10 cellular contexts compared by ENCODE assay signal in the genomic region with DNA sequence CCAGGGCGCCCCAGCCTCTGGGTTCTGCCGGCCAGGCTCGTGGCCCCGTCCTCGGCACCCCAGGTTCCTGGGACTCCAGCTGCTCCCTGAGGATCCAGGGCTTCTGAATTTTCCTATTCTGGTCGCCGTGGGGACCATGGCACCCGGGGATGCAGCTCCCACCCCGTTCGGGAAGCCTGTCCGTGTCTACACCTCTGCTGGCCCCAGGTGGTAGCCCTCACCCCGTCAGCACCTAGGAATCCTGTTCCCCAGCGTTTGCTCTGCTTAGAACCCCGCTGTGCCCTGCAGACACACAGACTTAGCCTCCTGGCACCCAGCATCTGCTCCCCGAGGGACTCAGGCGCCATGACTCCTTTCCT. TPM values are rescaled to one million over a fixed set of nuclear protein-coding genes. Genes with fewer than 3 reads are reported as not detected.
DNase-seq lines count a peak whose midpoint lies in the region; ATAC-seq and TF ChIP-seq lines count a peak whose summit lies in the region.
"Had no signal": no experiment of that assay in that cellular context is flagged by ENCODE, and none has a peak within 500 bp of the region (broad histone marks: within the 10 kb centered on the region; RNA-seq: fewer than 3 reads in every experiment).

No MANE protein-coding gene starts in this region.

- CTCF ChIA-PET in OCI-LY7 (lab: Charles Lee; ENCODE audit: unreplicated experiment): no interaction called here

- H3K27me3 Mint-ChIP-seq in GM23338 (ENCODE audit: insufficient read depth, low read depth, poor library complexity): peaks cover 53% of the 10 kb centered on the region

- peaks cover 11% of the 10 kb centered on the region for H3K4me1 Mint-ChIP-seq in GM23338

- H3K4me3 Mint-ChIP-seq in GM23338: peak overlapping the region; percentile 50

- H3K27ac ChIP-seq in GM23338 (ENCODE audit: low read depth) (no peak overlapping the region), OCI-LY7 (ENCODE audit: low read depth, low read length, poor library complexity, severe bottlenecking) (no peak overlapping the region), dorsolateral prefrontal cortex (peak overlapping the region in 46 of 59 donors; percentile 10 to 99 (median 94)), parathyroid adenoma (no peak overlapping the region), gastroesophageal sphincter (peak overlapping the region in 1 of 4 donors; percentile 92)
- H3K27ac ChIP-seq: brain microvascular endothelial cell had no signal

- no peak for TF ChIP-seq POLR2A in gastroesophageal sphincter (IDR thresholded peaks at IDR 0.05)

- no peak for TF ChIP-seq CTCF in GM23338 (conservative IDR thresholded peaks at IDR 0.05; ENCODE audit: low read depth in 2 of 2)
- no peak for TF ChIP-seq CTCF in OCI-LY7 (conservative IDR thresholded peaks at IDR 0.05; ENCODE audit: low read length)
- TF ChIP-seq CTCF in dorsolateral prefrontal cortex (IDR thresholded peaks at IDR 0.05 in 54 of 56, conservative IDR thresholded peaks at IDR 0.05 in 2 of 56; ENCODE audit: low read depth in 1 of 56, partially characterized antibody in 56 of 56): no peak
- no peak for TF ChIP-seq CTCF in parathyroid adenoma (IDR thresholded peaks at IDR 0.05)
- no peak for TF ChIP-seq CTCF in gastroesophageal sphincter (IDR thresholded peaks at IDR 0.05)

- 28% methylated on average over 6 of the region's 16 CpGs; no CpG with 5 or more reads in 1 of the 2 donors for WGBS in gastroesophageal sphincter (ENCODE audit: low coverage in 1 of 2), 2 donors

- H3K9me3 Mint-ChIP-seq in GM23338: no peaks in the 10 kb centered on the region

- H3K9ac ChIP-seq in parathyroid adenoma: peak overlapping the region; percentile 69

- H3K9me2 ChIP-seq in GM23338 (ENCODE audit: insufficient read depth) (no peaks in the 10 kb centered on the region), OCI-LY7 (ENCODE audit: insufficient read depth, low read length) (no peaks in the 10 kb centered on the region)

- peaks cover 7% of the 10 kb centered on the region for H3K4me1 ChIP-seq in GM23338 (ENCODE audit: insufficient read depth)
- peaks cover 23% of the 10 kb centered on the region for H3K4me1 ChIP-seq in OCI-LY7 (ENCODE audit: insufficient read depth, low read length, poor library complexity, severe bottlenecking)
- H3K4me1 ChIP-seq in parathyroid adenoma: peaks cover 17% of the 10 kb centered on the region
- H3K4me1 ChIP-seq in gastroesophageal sphincter: peaks cover 4 to 36% (median 20%) of the 10 kb centered on the region in 3 donors

- H2AFZ ChIP-seq in GM23338 (no peak overlapping the region), OCI-LY7 (ENCODE audit: low read length) (no peak overlapping the region), parathyroid adenoma (peak overlapping the region; percentile 95)

- H3K9me3 ChIP-seq in OCI-LY7 (ENCODE audit: low read length) (no peaks in the 10 kb centered on the region), parathyroid adenoma (ENCODE audit: control insufficient read depth, low read length) (no peaks in the 10 kb centered on the region), gastroesophageal sphincter (no peaks in the 10 kb centered on the region)

- ATAC-seq in GM23338: no peak
- ATAC-seq in GM19328 (IDR thresholded peaks at IDR 0.05; ENCODE audit: unreplicated experiment): no peak
- ATAC-seq in gastroesophageal sphincter: no peak
- ATAC-seq in GM21423 (IDR thresholded peaks at IDR 0.05; ENCODE audit: unreplicated experiment): no peak

- H3K36me3 Mint-ChIP-seq in GM23338 (ENCODE audit: low read depth): no peaks in the 10 kb centered on the region; the same call in 2 of the 3 replicates

- no peaks in the 10 kb centered on the region for H3K36me3 ChIP-seq in GM23338 (ENCODE audit: insufficient read depth)
- no peaks in the 10 kb centered on the region for H3K36me3 ChIP-seq in OCI-LY7 (ENCODE audit: insufficient read depth, low read length)
- no peaks in the 10 kb centered on the region for H3K36me3 ChIP-seq in parathyroid adenoma (ENCODE audit: control insufficient read depth, insufficient read depth, low read length)
- H3K36me3 ChIP-seq in gastroesophageal sphincter: no peaks in the 10 kb centered on the region
- H3K36me3 ChIP-seq: brain microvascular endothelial cell had no signal

- POLR2A ChIA-PET in OCI-LY7 (lab: Charles Lee): no interaction called here

- peaks cover 5% of the 10 kb centered on the region; the same call in 1 of the 2 replicates for H3F3A ChIP-seq in GM23338 (replicated peaks; ENCODE audit: low read depth)

- DNase-seq in GM23338 (ENCODE audit: low spot score) (no peak), OCI-LY7 (ENCODE audit: low spot score) (no peak), dorsolateral prefrontal cortex (no peak), NCI-H345 treated with DMSO at 0.1 percent for 48 hours (lab: John Stamatoyannopoulos, UW; ENCODE audit: unreplicated experiment) (no peak)

- TF ChIP-seq EP300 in gastroesophageal sphincter (IDR thresholded peaks at IDR 0.05): no peak

- no peak overlapping the region for H3K27ac Mint-ChIP-seq in GM23338

- peak overlapping the region; percentile 84 for H3K4me3 ChIP-seq in GM23338
- peak overlapping the region; percentile 79 for H3K4me3 ChIP-seq in OCI-LY7 (ENCODE audit: low read depth, low read length, poor library complexity, severe bottlenecking)
- peak overlapping the region; percentile 56 to 93 (median 78) for H3K4me3 ChIP-seq in dorsolateral prefrontal cortex
- H3K4me3 ChIP-seq in parathyroid adenoma (ENCODE audit: low read depth, low read length): no peak overlapping the region
- peak overlapping the region in 1 of 2 donors; percentile 75 for H3K4me3 ChIP-seq in gastroesophageal sphincter

- H3K79me2 ChIP-seq in GM23338 (replicated peaks; ENCODE audit: insufficient read depth) (no peaks in the 10 kb centered on the region), OCI-LY7 (ENCODE audit: insufficient read depth, low read depth, low read length) (no peaks in the 10 kb centered on the region), parathyroid adenoma (no peaks in the 10 kb centered on the region)

- no TSS peak for BruUV-seq in OCI-LY7 (replicated peaks; lab: Mats Ljungman, UMichigan)

- intact Hi-C loops in OCI-LY7 (cut with micrococcal nuclease; ENCODE audit: unreplicated experiment): no loop called here
- intact Hi-C loops in dorsolateral prefrontal cortex (cut with DNase I): no loop called here

- H3K4me2 ChIP-seq in GM23338 (peak overlapping the region; percentile 91), OCI-LY7 (ENCODE audit: low read length) (peak overlapping the region; percentile 89), parathyroid adenoma (ENCODE audit: low read length) (peak overlapping the region; percentile 91)

- peaks cover 39% of the 10 kb centered on the region for H3K27me3 ChIP-seq in GM23338 (ENCODE audit: insufficient read depth)
- H3K27me3 ChIP-seq in dorsolateral prefrontal cortex: no peaks in the 10 kb centered on the region
- no peaks in the 10 kb centered on the region for H3K27me3 ChIP-seq in parathyroid adenoma (ENCODE audit: control insufficient read depth, insufficient read depth, low read length)
- no peaks in the 10 kb centered on the region for H3K27me3 ChIP-seq in gastroesophageal sphincter
- H3K27me3 ChIP-seq: brain microvascular endothelial cell had no signal

- H4K20me1 ChIP-seq in GM23338 (replicated peaks; ENCODE audit: insufficient read depth) (no peaks in the 10 kb centered on the region; the same call in 1 of the 2 replicates), OCI-LY7 (ENCODE audit: insufficient read depth, low read length) (no peaks in the 10 kb centered on the region)

TF ChIP-seq in GM23338, 12 proteins besides CTCF, POLR2A, EP300 and RAD21:
- no peak for TF ChIP-seq JUNB (IDR thresholded peaks at IDR 0.05; ENCODE audit: unreplicated experiment)
- no peak for TF ChIP-seq ZNF114 (CRISPR knock-in tag; IDR thresholded peaks at IDR 0.05)
- no peak for TF ChIP-seq CREB1 (CRISPR knock-in tag; IDR thresholded peaks at IDR 0.05; ENCODE audit: low read depth)
- TF ChIP-seq ZNF331 (CRISPR knock-in tag; IDR thresholded peaks at IDR 0.05; ENCODE audit: low read depth): no peak
- TF ChIP-seq POLR2AphosphoS5 (IDR thresholded peaks at IDR 0.05; ENCODE audit: low read depth): no peak

RNA-seq across cellular contexts. Expression of a gene that starts 1.0 kb away (rescaled TPM):
- total RNA-seq in GM23338 (2014; rRNA removed; shearing (Covaris generic)): 22.6 and 29.7 TPM in 2 replicates
- 21.3 and 25.4 TPM in 2 replicates for polyA plus RNA-seq in GM23338 (2016; fragmentation: Nextera tagmentation; extraction: Ambion mirVana)
- total RNA-seq in OCI-LY7 (2014; rRNA removed; shearing (Covaris generic)): 17.1 and 21.2 TPM in 2 replicates
- 16.2 and 17.8 TPM in 2 replicates for total RNA-seq in OCI-LY7 (2022)
- 100 to 1,000 TPM in 3 of 120 experiments, 10 to 100 TPM in 117; 24.9 to 116 (median 84.0) TPM for total RNA-seq in dorsolateral prefrontal cortex
- total RNA-seq in gastroesophageal sphincter: 1 to 10 TPM; 3.6 to 7.6 (median 5.0) TPM

RNA-seq across cellular contexts. Expression of a gene that starts 1.4 kb away (rescaled TPM):
- total RNA-seq in GM23338 (2014; rRNA removed; shearing (Covaris generic)): 2.6 and 8.1 TPM in 2 replicates
- 8.0 and 9.1 TPM in 2 replicates for polyA plus RNA-seq in GM23338 (2016; fragmentation: Nextera tagmentation; extraction: Ambion mirVana)
- 5.9 and 8.3 TPM in 2 replicates for total RNA-seq in OCI-LY7 (2014; rRNA removed; shearing (Covaris generic))
- total RNA-seq in OCI-LY7 (2022): 2.5 and 4.4 TPM in 2 replicates
- 1 to 10 TPM in 119 of 120 experiments, not detected in 1; 1.5 to 6.6 (median 3.2) TPM for total RNA-seq in dorsolateral prefrontal cortex
- 1 to 10 TPM in 1 of 4 donors, not detected in 3; 1.8 TPM for total RNA-seq in gastroesophageal sphincter

RNA-seq across cellular contexts. Expression of a gene that starts 6.1 kb away (rescaled TPM):
- 1.2 and 7.8 TPM in 2 replicates for total RNA-seq in GM23338 (2014; rRNA removed; shearing (Covaris generic))
- polyA plus RNA-seq in GM23338 (2016; fragmentation: Nextera tagmentation; extraction: Ambion mirVana): 8.6 and 10.5 TPM in 2 replicates
- total RNA-seq in OCI-LY7 (2014; rRNA removed; shearing (Covaris generic)): 5.5 and 14.7 TPM in 2 replicates
- total RNA-seq in OCI-LY7 (2022) (3.6 and 4.8 TPM in 2 replicates), dorsolateral prefrontal cortex (10 to 100 TPM; 15.5 to 61.0 (median 36.9) TPM), gastroesophageal sphincter (10 to 100 TPM in 3 of 4 donors, 1 to 10 TPM in 1; 6.5 to 19.8 (median 13.2) TPM)

RNA-seq across cellular contexts. Expression of a gene that starts 34.9 kb away (rescaled TPM):
- total RNA-seq in GM23338 (2014; rRNA removed; shearing (Covaris generic)): 1.4 and 1.9 TPM in 2 replicates
- polyA plus RNA-seq in GM23338 (2016; fragmentation: Nextera tagmentation; extraction: Ambion mirVana): 2.0 and 2.5 TPM in 2 replicates
- total RNA-seq in OCI-LY7 (2014; rRNA removed; shearing (Covaris generic)): not detected in 2 replicates
- total RNA-seq in OCI-LY7 (2022) (not detected in 2 replicates), dorsolateral prefrontal cortex (1 to 10 TPM in 96 of 120 experiments, under 1 TPM in 24; 0.26 to 5.0 (median 1.5) TPM), gastroesophageal sphincter (1 to 10 TPM; 1.1 to 3.9 (median 1.8) TPM)
- total RNA-seq: glomerular endothelial cell had no signal

RNA-seq across cellular contexts. Expression of a gene that starts 35.1 kb away (rescaled TPM):
- total RNA-seq in GM23338 (2014; rRNA removed; shearing (Covaris generic)): 349 and 361 TPM in 2 replicates
- 229 and 243 TPM in 2 replicates for polyA plus RNA-seq in GM23338 (2016; fragmentation: Nextera tagmentation; extraction: Ambion mirVana)
- total RNA-seq in OCI-LY7 (2014; rRNA removed; shearing (Covaris generic)): 392 and 446 TPM in 2 replicates
- total RNA-seq in OCI-LY7 (2022) (181 and 198 TPM in 2 replicates), dorsolateral prefrontal cortex (100 to 1,000 TPM; 217 to 495 (median 342) TPM), gastroesophageal sphincter (100 to 1,000 TPM in 3 of 4 donors, 10 to 100 TPM in 1; 77.4 to 323 (median 192) TPM)

Comparison
In these comparisons a context has a peak if more than half of its experiments do, and no peak if none do; other contexts are left out.
1. H3K27ac ChIP-seq: peak in dorsolateral prefrontal cortex (46 of 59); none in GM23338 (single experiment), OCI-LY7 (single experiment) and parathyroid adenoma (single experiment).
2. Peak in every context shown above with its lines, with median percentiles within 50 percentile points of each other: H3K4me2 ChIP-seq.